8 cellular contexts compared by ENCODE assay signal in the genomic region with DNA sequence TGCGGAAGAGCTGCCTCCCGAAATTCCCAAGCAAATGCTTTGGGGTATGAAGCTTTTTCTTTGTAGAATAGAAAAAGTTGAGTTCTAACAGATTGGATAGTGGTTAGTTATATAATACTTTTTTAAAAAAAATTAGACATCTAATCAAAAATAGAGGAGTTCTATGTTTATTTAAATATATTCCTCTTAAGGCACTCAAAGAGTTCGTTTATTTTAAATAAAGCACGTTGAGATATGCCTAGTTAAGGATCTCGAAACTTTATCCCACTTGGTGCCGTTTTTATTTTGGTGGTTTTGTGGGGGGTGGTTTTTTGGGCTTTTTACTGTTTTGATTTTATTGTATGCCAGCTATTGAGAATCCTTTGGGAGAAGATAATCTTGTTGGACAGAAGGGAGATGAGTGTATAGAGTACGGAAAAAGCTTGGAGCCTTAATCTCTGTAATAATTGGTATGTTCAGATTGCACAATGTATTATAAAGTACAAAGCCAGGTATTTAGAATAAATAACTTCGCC. TPM values are rescaled to one million over a fixed set of nuclear protein-coding genes. Genes with fewer than 3 reads are reported as not detected.
DNase-seq lines count a peak whose midpoint lies in the region; ATAC-seq, FAIRE-seq and TF ChIP-seq lines count a peak whose summit lies in the region.

No MANE protein-coding gene starts in this region.

- H3K9me3 ChIP-seq in kidney (ENCODE audit: control insufficient read depth in 1 of 2, low read length in 2 of 2) (no peaks in the 10 kb centered on the region), testis (no peaks in the 10 kb centered on the region)

- H3K27ac Mint-ChIP-seq in activated CD4-positive, alpha-beta T cell treated with anti-CD3 and anti-CD28 coated beads, Interleukin-2, amount 10 ng/mL, durations not matched to agents 24 days and 14 days = peak overlapping the region; percentile 64
- peak overlapping the region; percentile 52 to 92 for H3K27ac Mint-ChIP-seq in activated naive CD4-positive, alpha-beta T cell treated with anti-CD3 and anti-CD28 coated beads, Interleukin-2, amount 50 U/mL, for 72 hours

- 32% methylated on average over 8 of the region's 8 CpGs for WGBS in testis, 2 donors

- no peaks in the 10 kb centered on the region for H3K27me3 Mint-ChIP-seq in activated CD4-positive, alpha-beta T cell treated with anti-CD3 and anti-CD28 coated beads, Interleukin-2, amount 10 ng/mL, durations not matched to agents 24 days and 14 days

- peak overlapping the region; percentile 98 for H3K4me3 Mint-ChIP-seq in activated CD4-positive, alpha-beta T cell treated with anti-CD3 and anti-CD28 coated beads, Interleukin-2, amount 10 ng/mL, durations not matched to agents 24 days and 14 days

- H3K4me3 ChIP-seq in kidney (ENCODE audit: low read length in 2 of 2) (peak overlapping the region; percentile 59 to 74), testis (peak overlapping the region; percentile 39 to 67)

- H3K36me3 Mint-ChIP-seq in activated CD4-positive, alpha-beta T cell treated with anti-CD3 and anti-CD28 coated beads, Interleukin-2, amount 10 ng/mL, durations not matched to agents 24 days and 14 days (ENCODE audit: low read depth) = peaks cover 41% of the 10 kb centered on the region
- peaks cover 0 to 54% of the 10 kb centered on the region in 2 donors for H3K36me3 Mint-ChIP-seq in activated naive CD4-positive, alpha-beta T cell treated with anti-CD3 and anti-CD28 coated beads, Interleukin-2, amount 50 U/mL, for 72 hours

- no peak for FAIRE-seq in kidney (lab: Jason Lieb, UNC)

- H3K4me1 ChIP-seq in kidney (ENCODE audit: control insufficient read depth in 1 of 2, insufficient read depth in 1 of 2, low read depth in 1 of 2, low read length in 2 of 2) (no peaks in the 10 kb centered on the region), testis (no peaks in the 10 kb centered on the region)

- H3K4me1 Mint-ChIP-seq in activated CD4-positive, alpha-beta T cell treated with anti-CD3 and anti-CD28 coated beads, Interleukin-2, amount 10 ng/mL, durations not matched to agents 24 days and 14 days = peaks cover 45% of the 10 kb centered on the region

- H3K36me3 ChIP-seq in kidney (ENCODE audit: control insufficient read depth in 1 of 2, insufficient read depth in 2 of 2, low read length in 2 of 2) (peaks cover 7 to 11% of the 10 kb centered on the region in 2 donors), testis (ENCODE audit: low read depth, missing control alignments) (no peaks in the 10 kb centered on the region)

- no peak for DNase-seq in activated CD4-positive, alpha-beta T cell treated with anti-CD3 and anti-CD28 coated beads, Interleukin-2, amount 10 ng/mL, durations not matched to agents 24 days and 14 days
- DNase-seq in activated CD4-positive, alpha-beta T cell treated with anti-CD3 and anti-CD28 coated beads, Interleukin-2, amount 50 U/mL, for 48 hours = no peak
- DNase-seq in activated naive CD4-positive, alpha-beta T cell treated with anti-CD3 and anti-CD28 coated beads, Interleukin-2, amount 50 U/mL, for 72 hours (ENCODE audit: low spot score in 2 of 2) = no peak
- DNase-seq in kidney (no peak), testis (no peak), NCI-H510A treated with DMSO at 0.1 percent for 48 hours (lab: John Stamatoyannopoulos, UW) (no peak)

- intact Hi-C loops in activated CD4-positive, alpha-beta T cell treated with anti-CD3 and anti-CD28 coated beads, Interleukin-2, amount 10 ng/mL, durations not matched to agents 24 days and 14 days (cut with micrococcal nuclease) = loop anchor here (1.0 to 5.0 kb wide), 4 partner anchors 11 to 419 kb away; partner anchors contain the start of gene SNAPC1
- intact Hi-C loops in kidney (cut with DNase I) = no loop called here
- intact Hi-C loops in testis (cut with DNase I; ENCODE audit: low total_unique reads) = no loop called here

- TF ChIP-seq CTCF in kidney (IDR thresholded peaks at IDR 0.05; ENCODE audit: borderline replicate concordance, extremely low read depth, insufficient read depth) = no peak
- no peak for TF ChIP-seq CTCF in testis (IDR thresholded peaks at IDR 0.05)

- peak overlapping the region in 1 of 2 donors; percentile 65 for H3K9ac ChIP-seq in kidney (ENCODE audit: low read length in 2 of 2)

- H3K27ac ChIP-seq in kidney (ENCODE audit: low read depth in 2 of 2, low read length in 2 of 2) (peak overlapping the region; percentile 68 to 80), testis (peak overlapping the region; percentile 83 to 87)

- TF ChIP-seq POLR2A in testis (IDR thresholded peaks at IDR 0.05) = no peak

- no peaks in the 10 kb centered on the region for H3K27me3 ChIP-seq in testis

- no peak for ATAC-seq in activated naive CD4-positive, alpha-beta T cell treated with anti-CD3 and anti-CD28 coated beads, Interleukin-2, amount 50 U/mL, for 72 hours
- no peak for ATAC-seq in GM19463 (IDR thresholded peaks at IDR 0.05; ENCODE audit: unreplicated experiment)
- ATAC-seq in GM18519 (IDR thresholded peaks at IDR 0.05; ENCODE audit: low FRiP score, unreplicated experiment) = no peak

- H3K9me3 Mint-ChIP-seq in activated CD4-positive, alpha-beta T cell treated with anti-CD3 and anti-CD28 coated beads, Interleukin-2, amount 10 ng/mL, durations not matched to agents 24 days and 14 days = no peaks in the 10 kb centered on the region
- H3K9me3 Mint-ChIP-seq in activated naive CD4-positive, alpha-beta T cell treated with anti-CD3 and anti-CD28 coated beads, Interleukin-2, amount 50 U/mL, for 72 hours = no peaks in the 10 kb centered on the region

RNA-seq across cellular contexts. Expression of gene SNAPC1, which starts 10.7 kb away (rescaled TPM):
- total RNA-seq in activated CD4-positive, alpha-beta T cell treated with anti-CD3 and anti-CD28 coated beads, Interleukin-2, amount 10 ng/mL, durations not matched to agents 24 days and 14 days = 12.1 and 12.3 TPM in 2 replicates
- total RNA-seq in activated naive CD4-positive, alpha-beta T cell treated with anti-CD3 and anti-CD28 coated beads, Interleukin-2, amount 50 U/mL, for 72 hours = 10 to 100 TPM; 10.5 to 11.4 TPM
- total RNA-seq in kidney (7.2 TPM), testis (10 to 100 TPM; 19.2 to 27.9 TPM)
- polyA plus RNA-seq in kidney (ENCODE audit: insufficient read depth, low read depth, low replicate concordance) (4.4 TPM), testis (ENCODE audit: insufficient read depth, low read depth, low replicate concordance) (16.2 TPM)

RNA-seq across cellular contexts. Expression of gene HIF1A, which starts 56.2 kb away (rescaled TPM):
- 175 and 181 TPM in 2 replicates for total RNA-seq in activated CD4-positive, alpha-beta T cell treated with anti-CD3 and anti-CD28 coated beads, Interleukin-2, amount 10 ng/mL, durations not matched to agents 24 days and 14 days
- 100 to 1,000 TPM; 165 to 170 TPM for total RNA-seq in activated naive CD4-positive, alpha-beta T cell treated with anti-CD3 and anti-CD28 coated beads, Interleukin-2, amount 50 U/mL, for 72 hours
- total RNA-seq in kidney (358 TPM), testis (100 to 1,000 TPM; 105 to 140 TPM)
- polyA plus RNA-seq in kidney (ENCODE audit: insufficient read depth, low read depth, low replicate concordance) (57.8 TPM), testis (ENCODE audit: insufficient read depth, low read depth, low replicate concordance) (63.1 TPM)
